Comparison of ENCODE assay signal across 8 cellular contexts in genomic region chr1:155278689-155279160, GRCh38. TPM values are rescaled to one million over a fixed set of nuclear protein-coding genes. Genes with fewer than 3 reads are reported as not detected.
DNase-seq lines count a peak whose midpoint lies in the region; ATAC-seq and TF ChIP-seq lines count a peak whose summit lies in the region.

No MANE protein-coding gene starts in this region.

- no peaks in the 10 kb centered on the region for H3K27me3 Mint-ChIP-seq in stimulated activated naive CD8-positive, alpha-beta T cell treated with anti-CD3 and anti-CD28 coated beads, Interleukin-15, Interleukin-2, amounts not matched to agents 100 ng/mL and 50 ng/mL, for 24 hours
- H3K27me3 Mint-ChIP-seq in WTC11 (ENCODE audit: low read depth) = peaks cover 18% of the 10 kb centered on the region

- H3K9me3 Mint-ChIP-seq in stimulated activated naive CD8-positive, alpha-beta T cell treated with anti-CD3 and anti-CD28 coated beads, Interleukin-15, Interleukin-2, amounts not matched to agents 100 ng/mL and 50 ng/mL, for 24 hours = no peaks in the 10 kb centered on the region
- no peaks in the 10 kb centered on the region for H3K9me3 Mint-ChIP-seq in WTC11

- no peak overlapping the region for H3K27ac ChIP-seq in iPS-20b (ENCODE audit: low read length)

- CTCF ChIA-PET in WTC11 (lab: Charles Lee) = interaction anchor here (0.5 to 4.0 kb wide), 20 partner anchors 9 to 1211 kb away, joined by 3 to 75 read pairs (median 5); partner anchors contain the start of genes ENTREP3, FDPS, PKLR and RUSC1

- peaks cover 13% of the 10 kb centered on the region for H3K4me1 ChIP-seq in iPS-20b (ENCODE audit: insufficient read depth, low read length)

- ATAC-seq in stimulated activated naive CD8-positive, alpha-beta T cell treated with anti-CD3 and anti-CD28 coated beads, Interleukin-15, Interleukin-2, amounts not matched to agents 100 U/mL and 50 U/mL, for 24 hours = no peak
- ATAC-seq in WTC11 (no peak), left lobe of liver (no peak), GM18517 (IDR thresholded peaks at IDR 0.05; ENCODE audit: unreplicated experiment) (no peak)

- peak overlapping the region; percentile 75 for H3K4me3 Mint-ChIP-seq in stimulated activated naive CD8-positive, alpha-beta T cell treated with anti-CD3 and anti-CD28 coated beads, Interleukin-15, Interleukin-2, amounts not matched to agents 100 ng/mL and 50 ng/mL, for 24 hours
- peak overlapping the region; percentile 68 for H3K4me3 Mint-ChIP-seq in WTC11

- no peaks in the 10 kb centered on the region for H3K36me3 ChIP-seq in iPS-20b (ENCODE audit: insufficient read depth, low read depth, low read length)

- no peaks in the 10 kb centered on the region for H3K9me3 ChIP-seq in iPS-20b (ENCODE audit: insufficient read depth, low read depth, low read length)

- peak overlapping the region; percentile 7; the same call in 1 of the 2 replicates for H3K9ac ChIP-seq in iPS-20b (ENCODE audit: low read depth, low read length)

- no peak; the same call in 1 of the 2 replicates for TF ChIP-seq CTCF in WTC11 (IDR thresholded peaks at IDR 0.05)

- peak overlapping the region; percentile 40; the same call in 1 of the 2 replicates for H3K4me3 ChIP-seq in iPS-20b (ENCODE audit: low read length)

- H3K27me3 ChIP-seq in iPS-20b (ENCODE audit: insufficient read depth, low read length) = peaks cover 15% of the 10 kb centered on the region

- no peaks in the 10 kb centered on the region for H3K36me3 Mint-ChIP-seq in stimulated activated naive CD8-positive, alpha-beta T cell treated with anti-CD3 and anti-CD28 coated beads, Interleukin-15, Interleukin-2, amounts not matched to agents 100 ng/mL and 50 ng/mL, for 24 hours (ENCODE audit: low read depth)
- H3K36me3 Mint-ChIP-seq in WTC11 = peaks cover 7% of the 10 kb centered on the region; the same call in 1 of the 2 replicates

- H3K4me1 Mint-ChIP-seq in stimulated activated naive CD8-positive, alpha-beta T cell treated with anti-CD3 and anti-CD28 coated beads, Interleukin-15, Interleukin-2, amounts not matched to agents 100 ng/mL and 50 ng/mL, for 24 hours (ENCODE audit: low read depth) = peaks cover 28% of the 10 kb centered on the region
- peaks cover 24% of the 10 kb centered on the region for H3K4me1 Mint-ChIP-seq in WTC11

- POLR2A ChIA-PET in WTC11 (lab: Charles Lee) = interaction anchor here (1.0 to 1.2 kb wide), 2 partner anchors 42 to 45 kb away, joined by 3 to 9 read pairs; partner anchors contain the start of gene RUSC1

- no peak overlapping the region for H3K27ac Mint-ChIP-seq in stimulated activated naive CD8-positive, alpha-beta T cell treated with anti-CD3 and anti-CD28 coated beads, Interleukin-15, Interleukin-2, amounts not matched to agents 100 ng/mL and 50 ng/mL, for 24 hours
- H3K27ac Mint-ChIP-seq in WTC11 = 0 out of 2 replicates have a peak overlapping the region, but pooled peaks have one; percentile 53

- DNase-seq in stimulated activated naive CD8-positive, alpha-beta T cell treated with anti-CD3 and anti-CD28 coated beads, Interleukin-15, Interleukin-2, amounts not matched to agents 100 U/mL and 50 U/mL, for 24 hours = no peak
- DNase-seq in WTC11 (ENCODE audit: low spot score) (no peak), NCI-H1436 treated with DMSO at 0.1 percent for 48 hours (lab: John Stamatoyannopoulos, UW) (no peak), left lobe of liver (ENCODE audit: low spot score) (no peak), middle frontal gyrus (ENCODE audit: extremely low spot score, low spot score) (no peak)

TF ChIP-seq in WTC11, 78 proteins besides CTCF, POLR2A, EP300 and RAD21 (continues in another document):
- TF ChIP-seq ZNF425 (CRISPR knock-in tag; conservative IDR thresholded peaks at IDR 0.05) (no peak), CREB1 (CRISPR knock-in tag; IDR thresholded peaks at IDR 0.05) (no peak), ZNF416 (CRISPR knock-in tag; IDR thresholded peaks at IDR 0.05) (no peak), ZNF281 (CRISPR knock-in tag; IDR thresholded peaks at IDR 0.05) (no peak), NFYB (CRISPR knock-in tag; conservative IDR thresholded peaks at IDR 0.05; ENCODE audit: low read depth) (no peak), ZNF423 (CRISPR knock-in tag; IDR thresholded peaks at IDR 0.05) (no peak), TCF7 (CRISPR knock-in tag; IDR thresholded peaks at IDR 0.05; ENCODE audit: low read depth) (no peak), ZBTB43 (CRISPR knock-in tag; IDR thresholded peaks at IDR 0.05) (no peak)
- TF ChIP-seq, protein P1, sequence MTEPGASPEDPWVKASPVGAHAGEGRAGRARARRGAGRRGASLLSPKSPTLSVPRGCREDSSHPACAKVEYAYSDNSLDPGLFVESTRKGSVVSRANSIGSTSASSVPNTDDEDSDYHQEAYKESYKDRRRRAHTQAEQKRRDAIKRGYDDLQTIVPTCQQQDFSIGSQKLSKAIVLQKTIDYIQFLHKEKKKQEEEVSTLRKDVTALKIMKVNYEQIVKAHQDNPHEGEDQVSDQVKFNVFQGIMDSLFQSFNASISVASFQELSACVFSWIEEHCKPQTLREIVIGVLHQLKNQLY (CRISPR knock-in tag; IDR thresholded peaks at IDR 0.05) = no peak
- TF ChIP-seq, protein P2, sequence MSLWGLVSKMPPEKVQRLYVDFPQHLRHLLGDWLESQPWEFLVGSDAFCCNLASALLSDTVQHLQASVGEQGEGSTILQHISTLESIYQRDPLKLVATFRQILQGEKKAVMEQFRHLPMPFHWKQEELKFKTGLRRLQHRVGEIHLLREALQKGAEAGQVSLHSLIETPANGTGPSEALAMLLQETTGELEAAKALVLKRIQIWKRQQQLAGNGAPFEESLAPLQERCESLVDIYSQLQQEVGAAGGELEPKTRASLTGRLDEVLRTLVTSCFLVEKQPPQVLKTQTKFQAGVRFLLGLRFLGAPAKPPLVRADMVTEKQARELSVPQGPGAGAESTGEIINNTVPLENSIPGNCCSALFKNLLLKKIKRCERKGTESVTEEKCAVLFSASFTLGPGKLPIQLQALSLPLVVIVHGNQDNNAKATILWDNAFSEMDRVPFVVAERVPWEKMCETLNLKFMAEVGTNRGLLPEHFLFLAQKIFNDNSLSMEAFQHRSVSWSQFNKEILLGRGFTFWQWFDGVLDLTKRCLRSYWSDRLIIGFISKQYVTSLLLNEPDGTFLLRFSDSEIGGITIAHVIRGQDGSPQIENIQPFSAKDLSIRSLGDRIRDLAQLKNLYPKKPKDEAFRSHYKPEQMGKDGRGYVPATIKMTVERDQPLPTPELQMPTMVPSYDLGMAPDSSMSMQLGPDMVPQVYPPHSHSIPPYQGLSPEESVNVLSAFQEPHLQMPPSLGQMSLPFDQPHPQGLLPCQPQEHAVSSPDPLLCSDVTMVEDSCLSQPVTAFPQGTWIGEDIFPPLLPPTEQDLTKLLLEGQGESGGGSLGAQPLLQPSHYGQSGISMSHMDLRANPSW (CRISPR knock-in tag; conservative IDR thresholded peaks at IDR 0.05; ENCODE audit: low read depth) = no peak

RNA-seq across cellular contexts. Expression of gene HCN3, which starts 1.5 kb away (rescaled TPM):
- total RNA-seq in WTC11 (2021) (5.9 to 7.3 TPM (median 6.3 TPM) in 3 replicates), left lobe of liver (2.5 TPM)

RNA-seq across cellular contexts. Expression of gene CLK2, which starts 5.4 kb away (rescaled TPM):
- total RNA-seq in WTC11 (2021) (68.2 to 74.9 TPM (median 74.4 TPM) in 3 replicates), left lobe of liver (22.6 TPM)

RNA-seq across cellular contexts. Expression of gene SCAMP3, which starts 16.6 kb away (rescaled TPM):
- total RNA-seq in WTC11 (2021) (50.0 to 58.8 TPM (median 52.2 TPM) in 3 replicates), left lobe of liver (24.9 TPM)

RNA-seq across cellular contexts. Expression of gene PKLR, which starts 22.5 kb away (rescaled TPM):
- 1.5 to 2.5 TPM (median 1.6 TPM) in 3 replicates for total RNA-seq in WTC11 (2021)
- total RNA-seq in left lobe of liver = 109 TPM

RNA-seq across cellular contexts. Expression of gene ENTREP3, which starts 23.4 kb away (rescaled TPM):
- total RNA-seq in WTC11 (2021) (65.3 to 67.8 TPM (median 66.6 TPM) in 3 replicates), left lobe of liver (9.6 TPM)
